8 cellular contexts compared by ENCODE assay signal in genomic region chr14:49892301-49892635, GRCh38. TPM values are rescaled to one million over a fixed set of nuclear protein-coding genes. Genes with fewer than 3 reads are reported as not detected.
A peak's percentile ranks its signal among the peaks of the same experiment; 100 is the strongest.
DNase-seq lines count a peak whose midpoint lies in the region; ATAC-seq and TF ChIP-seq lines count a peak whose summit lies in the region.

No MANE protein-coding gene starts in this region.

- H3K4me2 ChIP-seq in HCT116 (ENCODE audit: low read length): peak overlapping the region; percentile 78
- H3K4me2 ChIP-seq in SU-DHL-6 (ENCODE audit: low read depth, low read length, poor library complexity, severe bottlenecking): peak overlapping the region; percentile 96
- peak overlapping the region; percentile 98 for H3K4me2 ChIP-seq in smooth muscle cell

- peaks cover 17 to 33% (median 19%) of the 10 kb centered on the region in 3 donors for H3K27me3 Mint-ChIP-seq in immature natural killer cell (ENCODE audit: low read depth in 3 of 3)

- H3K27ac ChIP-seq in HCT116 (ENCODE audit: low read depth, low read length) (peak overlapping the region; percentile 99), SU-DHL-6 (ENCODE audit: low read depth, low read length) (peak overlapping the region; percentile 94), smooth muscle cell (ENCODE audit: low read depth) (peak overlapping the region; percentile 98)

- H3K79me2 ChIP-seq in HCT116 (ENCODE audit: insufficient read depth, low read length) (peaks cover 48% of the 10 kb centered on the region), SU-DHL-6 (ENCODE audit: insufficient read depth, low read length) (peaks cover 44% of the 10 kb centered on the region), smooth muscle cell (ENCODE audit: low read depth) (peaks cover 50% of the 10 kb centered on the region)

- no peaks in the 10 kb centered on the region for H3K9me3 Mint-ChIP-seq in immature natural killer cell

- H2AFZ ChIP-seq in HCT116 (ENCODE audit: low read depth, low read length, poor library complexity, severe bottlenecking): no peak overlapping the region
- peak overlapping the region; percentile 44 for H2AFZ ChIP-seq in SU-DHL-6 (ENCODE audit: low read depth, low read length, severe bottlenecking)
- peak overlapping the region; percentile 10 for H2AFZ ChIP-seq in smooth muscle cell (ENCODE audit: low read depth)

- H3K4me3 Mint-ChIP-seq in immature natural killer cell: peak overlapping the region; percentile 93 to 100 (median 95)

- no peaks in the 10 kb centered on the region for H3K9me2 ChIP-seq in HCT116 (ENCODE audit: insufficient read depth)
- no peaks in the 10 kb centered on the region for H3K9me2 ChIP-seq in SU-DHL-6 (replicated peaks; ENCODE audit: insufficient read depth, low read length)

- no peaks in the 10 kb centered on the region for H3K9me3 ChIP-seq in HCT116 (ENCODE audit: control insufficient read depth in 1 of 2, insufficient read depth in 1 of 2, low read depth in 1 of 2, low read length in 2 of 2)
- no peaks in the 10 kb centered on the region for H3K9me3 ChIP-seq in SU-DHL-6 (ENCODE audit: insufficient read depth, low read length)
- H3K9me3 ChIP-seq in smooth muscle cell (replicated peaks; ENCODE audit: low read depth): no peaks in the 10 kb centered on the region

- intact Hi-C loops in HCT116 (cut with micrococcal nuclease): loop anchor here (1.0 to 5.0 kb wide), 2 partner anchors 12 to 110 kb away; no protein-coding TSS in a partner anchor

- H3K27me3 ChIP-seq in HCT116 (ENCODE audit: insufficient read depth, low read length) (no peaks in the 10 kb centered on the region), SU-DHL-6 (ENCODE audit: low read length) (no peaks in the 10 kb centered on the region), smooth muscle cell (ENCODE audit: low read depth) (no peaks in the 10 kb centered on the region)

- H3K36me3 ChIP-seq in HCT116 (ENCODE audit: control insufficient read depth in 1 of 2, insufficient read depth in 2 of 2, low read length in 2 of 2) (peaks cover 21 to 30% of the 10 kb centered on the region in 2 experiments), SU-DHL-6 (ENCODE audit: low read length) (peaks cover 30% of the 10 kb centered on the region), smooth muscle cell (ENCODE audit: low read depth) (peaks cover 2% of the 10 kb centered on the region)

- TF ChIP-seq CTCF in HCT116 (IDR thresholded peaks at IDR 0.05 in 2 of 3, conservative IDR thresholded peaks at IDR 0.05 in 1 of 3; ENCODE audit: borderline replicate concordance in 1 of 3, insufficient read depth in 1 of 3, low read depth in 2 of 3, low read length in 2 of 3) (no peak), SU-DHL-6 (IDR thresholded peaks at IDR 0.05; ENCODE audit: insufficient read depth, low read length, poor library complexity, severe bottlenecking) (no peak), cardiac fibroblast (IDR thresholded peaks at IDR 0.05; ENCODE audit: low read depth, low read length) (no peak), smooth muscle cell (IDR thresholded peaks at IDR 0.05; ENCODE audit: borderline replicate concordance, insufficient read depth, poor library complexity, severe bottlenecking) (no peak)

- TF ChIP-seq POLR2A in HCT116 (IDR thresholded peaks at IDR 0.05; ENCODE audit: borderline replicate concordance, extremely low read depth, insufficient read depth, insufficient read length): no peak

- peaks cover 18% of the 10 kb centered on the region; the same call in 1 of the 2 replicates for H4K20me1 ChIP-seq in HCT116 (ENCODE audit: insufficient read depth)
- H4K20me1 ChIP-seq in SU-DHL-6 (ENCODE audit: low read depth, low read length): peaks cover 24% of the 10 kb centered on the region
- peaks cover 39% of the 10 kb centered on the region for H4K20me1 ChIP-seq in smooth muscle cell (ENCODE audit: low read depth)

- POLR2A ChIA-PET in HCT116 (lab: Charles Lee): interaction anchor here (0.7 to 2.5 kb wide), 9 partner anchors 12 to 1052 kb away, joined by 3 to 12 read pairs (median 3); partner anchors contain the start of genes PYGL and VCPKMT

- peaks cover 23 to 46% of the 10 kb centered on the region in 2 experiments for H3K4me1 ChIP-seq in HCT116 (ENCODE audit: control insufficient read depth in 1 of 2, insufficient read depth in 2 of 2, low read length in 2 of 2)
- peaks cover 28% of the 10 kb centered on the region for H3K4me1 ChIP-seq in smooth muscle cell (ENCODE audit: low read depth)

- peaks cover 40 to 45% of the 10 kb centered on the region in 2 donors for H3K4me1 Mint-ChIP-seq in immature natural killer cell

- H3K27ac Mint-ChIP-seq in immature natural killer cell: peak overlapping the region; percentile 99 to 100 (median 100)

- no peak for TF ChIP-seq RAD21 in HCT116 (IDR thresholded peaks at IDR 0.05; ENCODE audit: low read depth)

- H3K9ac ChIP-seq in HCT116 (ENCODE audit: low read length) (peak overlapping the region; percentile 99), SU-DHL-6 (ENCODE audit: low read length) (peak overlapping the region; percentile 100), smooth muscle cell (ENCODE audit: low read depth) (peak overlapping the region; percentile 98)

- peaks cover 25 to 35% (median 28%) of the 10 kb centered on the region in 3 donors for H3K36me3 Mint-ChIP-seq in immature natural killer cell

- CTCF ChIA-PET in HCT116 (lab: Charles Lee): interaction anchor here (0.6 to 1.4 kb wide), 3 partner anchors 11 to 29 kb away, joined by 3 to 9 read pairs (median 3); no protein-coding TSS in a partner anchor

- H3K4me3 ChIP-seq in HCT116 (replicated peaks in 1 of 2; ENCODE audit: low read depth in 1 of 2, low read length in 2 of 2): peak overlapping the region; percentile 72 to 94
- H3K4me3 ChIP-seq in SU-DHL-6 (ENCODE audit: insufficient read depth, low read length, poor library complexity, severe bottlenecking): peak overlapping the region; percentile 95
- H3K4me3 ChIP-seq in cardiac fibroblast (replicated peaks in 1 of 2; ENCODE audit: low read depth in 2 of 2, low read length in 2 of 2): peak overlapping the region; percentile 61 to 92
- peak overlapping the region; percentile 96 for H3K4me3 ChIP-seq in smooth muscle cell

- TSS peak; percentile 91 for BruUV-seq in HCT116 (replicated peaks; lab: Mats Ljungman, UMichigan)

- 6% methylated on average over 11 of the region's 12 CpGs for WGBS in smooth muscle cell (ENCODE audit: low lambda C conversion rate)

- RAD21 ChIA-PET in HCT116 (lab: Charles Lee; ENCODE audit: low non-redundant PET in 1 of 2, low total read pairs in 2 of 2, uncharacterized antibody in 2 of 2, unreplicated experiment in 2 of 2): interaction anchor here in 1 of 2 experiments (0.7 kb wide), 1 partner anchor 83 kb away, joined by 4 read pairs; no protein-coding TSS in a partner anchor

- peak; percentile 88 for DNase-seq in SIG-M5 treated with dmso at 0.1 percent for 504 hours (lab: John Stamatoyannopoulos, UW; ENCODE audit: unreplicated experiment)
- DNase-seq in SIG-M5 (lab: John Stamatoyannopoulos, UW): no peak
- DNase-seq in HCT116 (ENCODE audit: low read depth, low spot score): no peak
- peak; percentile 64 for DNase-seq in NAMALWA (ENCODE audit: low spot score)
- DNase-seq in cardiac fibroblast (ENCODE audit: low read depth in 2 of 2): peak; percentile 89 to 94
- DNase-seq in immature natural killer cell: peak in 2 of 3 donors; percentile 43 to 47
- DNase-seq in smooth muscle cell (lab: John Stamatoyannopoulos, UW; ENCODE audit: unreplicated experiment): no peak

- ATAC-seq in HCT116: peak; percentile 42

- H3F3A ChIP-seq in SU-DHL-6 (ENCODE audit: insufficient read depth) (peaks cover 59% of the 10 kb centered on the region), smooth muscle cell (ENCODE audit: low read depth) (peaks cover 23% of the 10 kb centered on the region)

TF ChIP-seq in HCT116, 20 proteins besides CTCF, POLR2A, EP300 and RAD21:
- TF ChIP-seq TCF7L2 (IDR thresholded peaks at IDR 0.05; ENCODE audit: borderline replicate concordance, extremely low read depth, insufficient read depth, insufficient read length) (no peak), EGR1 (IDR thresholded peaks at IDR 0.05; ENCODE audit: low read depth) (peak; percentile 25; the same call in 1 of the 2 replicates), MAX (IDR thresholded peaks at IDR 0.05) (peak; percentile 71; the same call in 1 of the 2 replicates)

RNA-seq across cellular contexts. Expression of gene ARF6, which starts 0.6 kb away (rescaled TPM):
- total RNA-seq in HCT116 (2021; ENCODE audit: unreplicated experiment) (88.8 TPM), smooth muscle cell (64.8 and 68.7 TPM in 2 replicates)
- polyA plus RNA-seq in HCT116 (2012): 40.5 and 43.0 TPM in 2 replicates
- polyA plus RNA-seq in immature natural killer cell (100 to 1,000 TPM; 163 to 242 (median 169) TPM), smooth muscle cell (59.8 and 73.6 TPM in 2 replicates)

RNA-seq across cellular contexts. Expression of gene NEMF, which starts 39.7 kb away (rescaled TPM):
- 57.7 TPM for total RNA-seq in HCT116 (2021; ENCODE audit: unreplicated experiment)
- polyA plus RNA-seq in HCT116 (2012): 21.6 and 26.1 TPM in 2 replicates
- 10 to 100 TPM; 28.7 to 54.4 (median 33.4) TPM for polyA plus RNA-seq in immature natural killer cell
- 41.2 and 80.8 TPM in 2 replicates for total RNA-seq in smooth muscle cell
- polyA plus RNA-seq in smooth muscle cell: 41.2 and 63.8 TPM in 2 replicates

Comparison
In these comparisons a context has a peak if more than half of its experiments do, and no peak if none do; other contexts are left out.
1. DNase-seq: peak in SIG-M5 treated with dmso at 0.1 percent for 504 hours (single experiment), NAMALWA (single experiment), cardiac fibroblast (2 of 2) and immature natural killer cell (2 of 3); none in SIG-M5 (single experiment), HCT116 (single experiment) and smooth muscle cell (single experiment).
2. Peak in every context shown above with its lines, with median percentiles within 50 percentile points of each other: H3K27ac ChIP-seq, H3K4me2 ChIP-seq, H3K4me3 ChIP-seq and H3K9ac ChIP-seq.